In the genomic region with DNA sequence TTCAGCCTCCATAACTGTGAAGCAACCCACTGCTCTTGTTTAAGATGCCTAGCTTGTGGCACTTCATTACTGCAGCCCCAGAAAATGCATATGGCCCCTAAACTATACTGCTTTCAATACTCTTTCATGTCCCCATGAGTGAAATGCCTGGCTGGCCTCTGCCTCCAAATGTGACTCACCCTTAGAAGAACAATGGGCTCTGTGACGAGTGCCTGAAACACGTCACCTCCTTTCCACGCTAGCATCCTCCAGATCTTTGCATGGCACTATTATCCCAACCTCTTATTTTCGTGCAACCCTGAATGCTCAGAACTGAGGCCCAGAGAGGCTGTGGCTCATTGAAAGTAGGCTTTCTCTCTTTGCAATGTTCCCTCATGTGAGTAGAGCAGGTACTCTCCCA, we compare ENCODE assay signal across 20 cellular contexts.
A peak's percentile ranks its signal among the peaks of the same experiment; 100 is the strongest.
DNase-seq lines count a peak whose midpoint lies in the region; TF ChIP-seq lines count a peak whose summit lies in the region.
"Had no signal": no experiment of that assay in that cellular context is flagged by ENCODE, and none has a peak within 500 bp of the region (broad histone marks: within the 10 kb centered on the region; RNA-seq: fewer than 3 reads in every experiment).

No MANE protein-coding gene starts in this region.

- no peak overlapping the region for H3K4me3 Mint-ChIP-seq in activated CD4-positive, alpha-beta T cell treated with anti-CD3 and anti-CD28 coated beads, Interleukin-2, amount 10 ng/mL, durations not matched to agents 24 days and 14 days
- H3K4me3 Mint-ChIP-seq: H9, T-helper 17 cell, type B pancreatic cell had no signal

- H3K4me1 Mint-ChIP-seq in activated CD4-positive, alpha-beta T cell treated with anti-CD3 and anti-CD28 coated beads, Interleukin-2, amount 10 ng/mL, durations not matched to agents 24 days and 14 days: no peaks in the 10 kb centered on the region
- H3K4me1 Mint-ChIP-seq: T-helper 17 cell had no signal

- no peaks in the 10 kb centered on the region for H3K9me3 ChIP-seq in MG63

- H3K27me3 ChIP-seq in MG63: no peaks in the 10 kb centered on the region
- H3K27me3 ChIP-seq: heart right ventricle had no signal

- no peak overlapping the region for H3K27ac Mint-ChIP-seq in activated CD4-positive, alpha-beta T cell treated with anti-CD3 and anti-CD28 coated beads, Interleukin-2, amount 10 ng/mL, durations not matched to agents 24 days and 14 days
- H3K27ac Mint-ChIP-seq: T-helper 17 cell, type B pancreatic cell had no signal

- no peaks in the 10 kb centered on the region for H3K27me3 Mint-ChIP-seq in activated CD4-positive, alpha-beta T cell treated with anti-CD3 and anti-CD28 coated beads, Interleukin-2, amount 10 ng/mL, durations not matched to agents 24 days and 14 days
- H3K27me3 Mint-ChIP-seq: T-helper 17 cell had no signal

- intact Hi-C loops in activated CD4-positive, alpha-beta T cell treated with anti-CD3 and anti-CD28 coated beads, Interleukin-2, amount 10 ng/mL, durations not matched to agents 24 days and 14 days (cut with micrococcal nuclease): no loop called here

- DNase-seq in AG08395 (ENCODE audit: low spot score): peak; percentile 16
- DNase-seq in MG63: peak; percentile 12
- peak; percentile 13 to 45 for DNase-seq in cardiac fibroblast (ENCODE audit: low read depth in 2 of 2)
- peak; percentile 78 for DNase-seq in islet precursor cell
- no peak for DNase-seq in activated CD4-positive, alpha-beta T cell treated with anti-CD3 and anti-CD28 coated beads, Interleukin-2, amount 10 ng/mL, durations not matched to agents 24 days and 14 days
- DNase-seq in mucosa of gallbladder (ENCODE audit: low spot score): no peak
- DNase-seq in dermis blood vessel endothelial cell: no peak
- DNase-seq in NCI-H1694 treated with DMSO at 0.1 percent for 48 hours (lab: John Stamatoyannopoulos, UW): no peak
- DNase-seq: activated CD4-positive, CD25-positive, alpha-beta regulatory T cell; cortex of kidney; DMS79 treated with DMSO at 0.1 percent for 48 hours; H9; heart right ventricle; mesenchymal stem cell; NCI-H146; NCI-H446 treated with DMSO at 0.1 percent for 48 hours; SHP77; stimulated activated naive CD4-positive, alpha-beta T cell; T-helper 17 cell had no signal

- H3K4me3 ChIP-seq in MG63 (no peak overlapping the region), cardiac fibroblast (replicated peaks in 1 of 2; ENCODE audit: low read depth in 2 of 2, low read length in 2 of 2) (no peak overlapping the region)
- H3K4me3 ChIP-seq: heart right ventricle had no signal

- no peak for TF ChIP-seq CTCF in cardiac fibroblast (IDR thresholded peaks at IDR 0.05; ENCODE audit: low read depth, low read length)

- H3K36me3 ChIP-seq in MG63: no peaks in the 10 kb centered on the region
- H3K36me3 ChIP-seq: heart right ventricle had no signal

- no peaks in the 10 kb centered on the region for H3K9me3 Mint-ChIP-seq in activated CD4-positive, alpha-beta T cell treated with anti-CD3 and anti-CD28 coated beads, Interleukin-2, amount 10 ng/mL, durations not matched to agents 24 days and 14 days
- H3K9me3 Mint-ChIP-seq: H9, type B pancreatic cell had no signal

- no peaks in the 10 kb centered on the region for H3K36me3 Mint-ChIP-seq in activated CD4-positive, alpha-beta T cell treated with anti-CD3 and anti-CD28 coated beads, Interleukin-2, amount 10 ng/mL, durations not matched to agents 24 days and 14 days (ENCODE audit: low read depth)
- H3K36me3 Mint-ChIP-seq: type B pancreatic cell had no signal

Comparison
In these comparisons a context has a peak if more than half of its experiments do, and no peak if none do; other contexts are left out.
1. DNase-seq: peak in AG08395 (single experiment), MG63 (single experiment), cardiac fibroblast (2 of 2) and islet precursor cell (single experiment); none in activated CD4-positive, alpha-beta T cell treated with anti-CD3 and anti-CD28 coated beads, Interleukin-2, amount 10 ng/mL, durations not matched to agents 24 days and 14 days (single experiment), mucosa of gallbladder (single experiment), dermis blood vessel endothelial cell (single experiment) and NCI-H1694 treated with DMSO at 0.1 percent for 48 hours (single experiment).